In the genomic region with DNA sequence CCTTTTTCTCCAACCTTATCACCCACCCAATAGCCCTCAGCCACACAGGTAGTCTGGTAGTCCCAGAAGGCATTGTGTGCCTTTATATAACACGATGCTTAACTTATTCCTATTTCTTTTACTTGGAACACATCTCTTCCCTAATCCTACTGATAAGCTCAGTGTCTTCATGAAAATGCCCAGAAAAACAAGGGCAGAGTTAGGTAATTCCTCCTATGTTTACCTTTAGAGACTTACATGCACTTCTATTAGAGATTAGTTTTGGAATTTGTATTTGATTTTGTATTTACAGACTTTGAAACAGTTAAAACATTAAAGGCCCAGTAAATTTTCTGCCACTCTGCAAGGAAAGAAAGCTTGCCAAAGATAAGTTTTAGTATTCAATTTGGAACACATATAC, we compare ENCODE assay signal across 18 cellular contexts.
DNase-seq lines count a peak whose midpoint lies in the region; ATAC-seq and TF ChIP-seq lines count a peak whose summit lies in the region.
"Had no signal": no experiment of that assay in that cellular context is flagged by ENCODE, and none has a peak within 500 bp of the region (broad histone marks: within the 10 kb centered on the region; RNA-seq: fewer than 3 reads in every experiment).

No MANE protein-coding gene starts in this region.

- DNase-seq in NCI-H82 (lab: John Stamatoyannopoulos, UW) (peak; percentile 18), NCI-H82 treated with DMSO at 0.1 percent for 48 hours (lab: John Stamatoyannopoulos, UW; ENCODE audit: unreplicated experiment) (no peak), right lobe of liver (no peak), progenitor cell of endocrine pancreas (ENCODE audit: low spot score, unreplicated experiment) (no peak), NCI-H510A treated with DMSO at 0.1 percent for 48 hours (lab: John Stamatoyannopoulos, UW) (no peak), nucleus accumbens (lab: John Stamatoyannopoulos, UW) (no peak)
- DNase-seq: Caco-2; CD4-positive, CD25-positive, alpha-beta regulatory T cell; CD8-positive, alpha-beta T cell; DMS153; DND-41; GOT3; HFFc6 had no signal

- 27% methylated on average over 1 of the region's 1 CpG for WGBS in right lobe of liver (ENCODE audit: insufficient coverage, low coverage, low lambda C conversion rate, missing lambda C conversion rate)

- no peak overlapping the region for H3K4me3 Mint-ChIP-seq in progenitor cell of endocrine pancreas (ENCODE audit: low read depth)
- H3K4me3 Mint-ChIP-seq: B cell; CD4-positive, CD25-positive, alpha-beta regulatory T cell; CD8-positive, alpha-beta T cell; HFFc6 had no signal

- peak; percentile 50 to 74 (median 68) for ATAC-seq in right lobe of liver
- ATAC-seq: CD8-positive, alpha-beta T cell had no signal

- H3K36me3 ChIP-seq in right lobe of liver = no peaks in the 10 kb centered on the region
- H3K36me3 ChIP-seq: BLaER1, HAP-1 had no signal

- H3K27ac Mint-ChIP-seq in progenitor cell of endocrine pancreas = peak overlapping the region; percentile 65
- H3K27ac Mint-ChIP-seq: B cell; CD4-positive, CD25-positive, alpha-beta regulatory T cell; CD8-positive, alpha-beta T cell; HFFc6 had no signal

- H3K27ac ChIP-seq in right lobe of liver = peak overlapping the region in 1 of 3 donors; percentile 20
- H3K27ac ChIP-seq: 22Rv1, BLaER1, C4-2B had no signal

- no peaks in the 10 kb centered on the region for H3K36me3 Mint-ChIP-seq in progenitor cell of endocrine pancreas (ENCODE audit: insufficient read depth)
- H3K36me3 Mint-ChIP-seq: CD4-positive, CD25-positive, alpha-beta regulatory T cell; CD8-positive, alpha-beta T cell had no signal

- H3K4me3 ChIP-seq in right lobe of liver = no peak overlapping the region
- H3K4me3 ChIP-seq: BLaER1, HAP-1 had no signal

- H3K4me1 ChIP-seq in right lobe of liver = peaks cover 0 to 25% (median 9%) of the 10 kb centered on the region in 4 donors
- H3K4me1 ChIP-seq: BLaER1, HAP-1 had no signal

- H3K9me3 ChIP-seq in right lobe of liver = no peaks in the 10 kb centered on the region
- H3K9me3 ChIP-seq: BLaER1, Caco-2, HAP-1 had no signal

- H3K27me3 Mint-ChIP-seq in progenitor cell of endocrine pancreas = no peaks in the 10 kb centered on the region
- H3K27me3 Mint-ChIP-seq: CD4-positive, CD25-positive, alpha-beta regulatory T cell had no signal

- peaks cover 28% of the 10 kb centered on the region for H3K4me1 Mint-ChIP-seq in progenitor cell of endocrine pancreas (ENCODE audit: low read depth)
- H3K4me1 Mint-ChIP-seq: B cell; CD4-positive, CD25-positive, alpha-beta regulatory T cell had no signal

- no peak for TF ChIP-seq CTCF in right lobe of liver (IDR thresholded peaks at IDR 0.05)
- no peak for TF ChIP-seq CTCF in progenitor cell of endocrine pancreas (IDR thresholded peaks at IDR 0.05; ENCODE audit: unreplicated experiment)

- peaks cover 4% of the 10 kb centered on the region for H3K9me3 Mint-ChIP-seq in progenitor cell of endocrine pancreas (ENCODE audit: low read depth)

- no peak for TF ChIP-seq POLR2A in right lobe of liver (IDR thresholded peaks at IDR 0.05)

- intact Hi-C loops in right lobe of liver (cut with DNase I) = no loop called here

- H3K27me3 ChIP-seq in right lobe of liver = no peaks in the 10 kb centered on the region
- H3K27me3 ChIP-seq: BLaER1 had no signal
